In genomic region chr11:110829873-110830272, GRCh38 we compare ENCODE assay signal across 2 cellular contexts.
A peak's percentile ranks its signal among the peaks of the same experiment; 100 is the strongest.
TF ChIP-seq lines count a peak whose summit lies in the region.

No MANE protein-coding gene starts in this region.

TF ChIP-seq in IMR-90, 13 proteins besides CTCF, POLR2A, EP300 and RAD21 (continued from another document):
- TF ChIP-seq BHLHE40 (IDR thresholded peaks at IDR 0.05; ENCODE audit: low read depth, low read length) (no peak), MAFK (IDR thresholded peaks at IDR 0.05; ENCODE audit: low read depth, low read length) (no peak), NFE2L2 (IDR thresholded peaks at IDR 0.05; ENCODE audit: low read depth, low read length) (no peak), RFX5 (IDR thresholded peaks at IDR 0.05; ENCODE audit: low read depth, low read length) (no peak), MXI1 (IDR thresholded peaks at IDR 0.05; ENCODE audit: borderline replicate concordance, low read depth, low read length) (no peak), ELK1 (IDR thresholded peaks at IDR 0.05; ENCODE audit: borderline replicate concordance, low read depth, low read length) (no peak)
- TF ChIP-seq, protein P1, sequence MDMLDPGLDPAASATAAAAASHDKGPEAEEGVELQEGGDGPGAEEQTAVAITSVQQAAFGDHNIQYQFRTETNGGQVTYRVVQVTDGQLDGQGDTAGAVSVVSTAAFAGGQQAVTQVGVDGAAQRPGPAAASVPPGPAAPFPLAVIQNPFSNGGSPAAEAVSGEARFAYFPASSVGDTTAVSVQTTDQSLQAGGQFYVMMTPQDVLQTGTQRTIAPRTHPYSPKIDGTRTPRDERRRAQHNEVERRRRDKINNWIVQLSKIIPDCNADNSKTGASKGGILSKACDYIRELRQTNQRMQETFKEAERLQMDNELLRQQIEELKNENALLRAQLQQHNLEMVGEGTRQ (IDR thresholded peaks at IDR 0.05; ENCODE audit: low read depth, low read length) = no peak

TF ChIP-seq in endothelial cell of umbilical vein, 7 proteins besides CTCF, POLR2A, EP300 and RAD21 (continued from another document):
- TF ChIP-seq, protein P2, sequence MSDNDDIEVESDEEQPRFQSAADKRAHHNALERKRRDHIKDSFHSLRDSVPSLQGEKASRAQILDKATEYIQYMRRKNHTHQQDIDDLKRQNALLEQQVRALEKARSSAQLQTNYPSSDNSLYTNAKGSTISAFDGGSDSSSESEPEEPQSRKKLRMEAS (IDR thresholded peaks at IDR 0.05; ENCODE audit: insufficient read depth, insufficient read length) = no peak
- TF ChIP-seq FOS (IDR thresholded peaks at IDR 0.05; ENCODE audit: borderline replicate concordance, insufficient read depth, low read length) (peak; percentile 79), EZH2 (IDR thresholded peaks at IDR 0.05; ENCODE audit: borderline replicate concordance, low read depth, low read length, severe bottlenecking) (no peak), JUN (IDR thresholded peaks at IDR 0.05; ENCODE audit: borderline replicate concordance, insufficient read depth, insufficient read length, low read depth) (peak; percentile 40), GATA2 (IDR thresholded peaks at IDR 0.05; ENCODE audit: insufficient read depth, insufficient read length, low read depth, low read length) (peak; percentile 58)
